ENCODE assay signal across 8 cellular contexts in genomic region chr3:119352235-119352634, GRCh38. TPM values are rescaled to one million over a fixed set of nuclear protein-coding genes. Genes with fewer than 3 reads are reported as not detected.
DNase-seq lines count a peak whose midpoint lies in the region; ATAC-seq and TF ChIP-seq lines count a peak whose summit lies in the region.

No MANE protein-coding gene starts in this region.

- CTCF ChIA-PET in activated CD8-positive, alpha-beta memory T cell treated with anti-CD3 and anti-CD28 coated beads, Interleukin-2, amount 10 ng/mL, durations not matched to agents 7 days and 5 days (lab: Charles Lee): interaction anchor here (0.5 to 2.2 kb wide), 2 partner anchors 111 to 533 kb away, joined by 3 to 6 read pairs; partner anchors contain the start of gene B4GALT4

- no peaks in the 10 kb centered on the region for H3K27me3 ChIP-seq in BLaER1 treated with 17β-estradiol and CSF1 and Interleukin-3, amounts not matched to agents 10 nM and 100 nM
- H3K27me3 ChIP-seq in lower lobe of right lung (ENCODE audit: low read depth): no peaks in the 10 kb centered on the region
- H3K27me3 ChIP-seq in subcutaneous abdominal adipose tissue (ENCODE audit: control insufficient read depth in 5 of 5, insufficient read depth in 4 of 5, low read length in 5 of 5): no peaks in the 10 kb centered on the region

- TF ChIP-seq CTCF in lower lobe of right lung (IDR thresholded peaks at IDR 0.05): no peak

- H3K4me3 ChIP-seq in BLaER1 treated with 17β-estradiol and CSF1 and Interleukin-3, amounts not matched to agents 10 nM and 100 nM: no peak overlapping the region
- H3K4me3 ChIP-seq in lower lobe of right lung (no peak overlapping the region), subcutaneous abdominal adipose tissue (ENCODE audit: low read depth in 1 of 5, low read length in 5 of 5) (no peak overlapping the region)

- no peak overlapping the region for H3K9ac ChIP-seq in BLaER1 treated with 17β-estradiol and CSF1 and Interleukin-3, amounts not matched to agents 10 nM and 100 nM
- peak overlapping the region in 1 of 5 donors; percentile 48 for H3K9ac ChIP-seq in subcutaneous abdominal adipose tissue (ENCODE audit: low read length in 5 of 5)

- no peak for DNase-seq in activated CD8-positive, alpha-beta memory T cell treated with anti-CD3 and anti-CD28 coated beads, Interleukin-2, amount 10 ng/mL, durations not matched to agents 7 days and 5 days
- DNase-seq in lower lobe of right lung (no peak), DMS79 (lab: John Stamatoyannopoulos, UW) (no peak), SW480 (ENCODE audit: low spot score) (no peak)

- intact Hi-C loops in lower lobe of right lung (cut with DNase I): no loop called here

- peak overlapping the region in 8 of 11 experiments; percentile 3 to 49 (median 28); a peak in 9 of 22 replicates for H3K27ac ChIP-seq in BLaER1 treated with 17β-estradiol and CSF1 and Interleukin-3, amounts not matched to agents 10 nM and 100 nM
- H3K27ac ChIP-seq in lower lobe of right lung: peak overlapping the region; percentile 46
- H3K27ac ChIP-seq in subcutaneous abdominal adipose tissue (ENCODE audit: low read depth, low read length): peak overlapping the region; percentile 80

- no peak overlapping the region for H3K4me3 Mint-ChIP-seq in activated CD8-positive, alpha-beta memory T cell treated with anti-CD3 and anti-CD28 coated beads, Interleukin-2, amount 10 ng/mL, durations not matched to agents 7 days and 5 days

- peaks cover 0 to 46% (median 0%) of the 10 kb centered on the region in 11 experiments; a peak in 4 of 22 replicates for H4K20me1 ChIP-seq in BLaER1 treated with 17β-estradiol and CSF1 and Interleukin-3, amounts not matched to agents 10 nM and 100 nM

- peaks cover 0 to 13% (median 0%) of the 10 kb centered on the region in 11 experiments; a peak in 1 of 22 replicates for H3K36me3 ChIP-seq in BLaER1 treated with 17β-estradiol and CSF1 and Interleukin-3, amounts not matched to agents 10 nM and 100 nM
- H3K36me3 ChIP-seq in lower lobe of right lung: no peaks in the 10 kb centered on the region
- H3K36me3 ChIP-seq in subcutaneous abdominal adipose tissue (ENCODE audit: control insufficient read depth in 5 of 5, insufficient read depth in 5 of 5, low read length in 5 of 5): no peaks in the 10 kb centered on the region

- H3K4me1 Mint-ChIP-seq in activated CD8-positive, alpha-beta memory T cell treated with anti-CD3 and anti-CD28 coated beads, Interleukin-2, amount 10 ng/mL, durations not matched to agents 7 days and 5 days: peaks cover 12% of the 10 kb centered on the region

- H3K36me3 Mint-ChIP-seq in activated CD8-positive, alpha-beta memory T cell treated with anti-CD3 and anti-CD28 coated beads, Interleukin-2, amount 10 ng/mL, durations not matched to agents 7 days and 5 days: no peaks in the 10 kb centered on the region

- H3K27ac Mint-ChIP-seq in activated CD8-positive, alpha-beta memory T cell treated with anti-CD3 and anti-CD28 coated beads, Interleukin-2, amount 10 ng/mL, durations not matched to agents 7 days and 5 days: no peak overlapping the region

- H3K27me3 Mint-ChIP-seq in activated CD8-positive, alpha-beta memory T cell treated with anti-CD3 and anti-CD28 coated beads, Interleukin-2, amount 10 ng/mL, durations not matched to agents 7 days and 5 days: peaks cover 2% of the 10 kb centered on the region

- H3K4me1 ChIP-seq in BLaER1 treated with 17β-estradiol and CSF1 and Interleukin-3, amounts not matched to agents 10 nM and 100 nM: peaks cover 43 to 55% (median 51%) of the 10 kb centered on the region in 10 experiments
- H3K4me1 ChIP-seq in lower lobe of right lung (peaks cover 78% of the 10 kb centered on the region), subcutaneous abdominal adipose tissue (ENCODE audit: control insufficient read depth in 5 of 5, insufficient read depth in 5 of 5, low read length in 5 of 5) (peaks cover 4 to 72% (median 60%) of the 10 kb centered on the region in 5 donors)

- H3K9me3 Mint-ChIP-seq in activated CD8-positive, alpha-beta memory T cell treated with anti-CD3 and anti-CD28 coated beads, Interleukin-2, amount 10 ng/mL, durations not matched to agents 7 days and 5 days (ENCODE audit: low read depth): no peaks in the 10 kb centered on the region

- ATAC-seq in GM19463 (IDR thresholded peaks at IDR 0.05; ENCODE audit: unreplicated experiment) (peak; percentile 96), HG03520 (IDR thresholded peaks at IDR 0.05; ENCODE audit: unreplicated experiment) (peak; percentile 93), lower lobe of right lung (peak; percentile 70 to 77)
- peak; percentile 45 for ATAC-seq in activated CD8-positive, alpha-beta memory T cell treated with anti-CD3 and anti-CD28 coated beads, Interleukin-2, amount 10 ng/mL, durations not matched to agents 7 days and 5 days

- peak overlapping the region; percentile 44 to 73 (median 57) for H3K4me2 ChIP-seq in BLaER1 treated with 17β-estradiol and CSF1 and Interleukin-3, amounts not matched to agents 10 nM and 100 nM

- no peaks in the 10 kb centered on the region for H3K9me3 ChIP-seq in BLaER1 treated with 17β-estradiol and CSF1 and Interleukin-3, amounts not matched to agents 10 nM and 100 nM (replicated peaks in 1 of 11)
- H3K9me3 ChIP-seq in lower lobe of right lung (no peaks in the 10 kb centered on the region), subcutaneous abdominal adipose tissue (ENCODE audit: control insufficient read depth in 5 of 5, low read length in 5 of 5) (no peaks in the 10 kb centered on the region)

RNA-seq across cellular contexts. Expression of gene ARHGAP31, which starts 58.1 kb away (rescaled TPM):
- 1 to 10 TPM; 1.4 to 8.3 TPM for total RNA-seq in activated CD8-positive, alpha-beta memory T cell treated with anti-CD3 and anti-CD28 coated beads, Interleukin-2, amount 10 ng/mL, durations not matched to agents 7 days and 5 days
- 100 TPM for total RNA-seq in lower lobe of right lung

Comparison
In these comparisons a context has a peak if more than half of its experiments do, and no peak if none do; other contexts are left out.
1. H3K27ac ChIP-seq: peak in every context shown above with its lines; median percentile 80 in subcutaneous abdominal adipose tissue; 46 in lower lobe of right lung; 28 in BLaER1 treated with 17β-estradiol and CSF1 and Interleukin-3, amounts not matched to agents 10 nM and 100 nM.
2. ATAC-seq: peak in every context shown above with its lines; median percentile 96 in GM19463; 93 in HG03520; 74 in lower lobe of right lung; 45 in activated CD8-positive, alpha-beta memory T cell treated with anti-CD3 and anti-CD28 coated beads, Interleukin-2, amount 10 ng/mL, durations not matched to agents 7 days and 5 days.
3. RNA of gene ARHGAP31, which starts 58.1 kb away (total RNA-seq): 100 TPM in lower lobe of right lung (single experiment); 1.4 to 8.3 TPM in activated CD8-positive, alpha-beta memory T cell treated with anti-CD3 and anti-CD28 coated beads, Interleukin-2, amount 10 ng/mL, durations not matched to agents 7 days and 5 days; every median in the first group is over 10 times any median in the second.